ENCODE assay signal across 8 cellular contexts in the genomic region with DNA sequence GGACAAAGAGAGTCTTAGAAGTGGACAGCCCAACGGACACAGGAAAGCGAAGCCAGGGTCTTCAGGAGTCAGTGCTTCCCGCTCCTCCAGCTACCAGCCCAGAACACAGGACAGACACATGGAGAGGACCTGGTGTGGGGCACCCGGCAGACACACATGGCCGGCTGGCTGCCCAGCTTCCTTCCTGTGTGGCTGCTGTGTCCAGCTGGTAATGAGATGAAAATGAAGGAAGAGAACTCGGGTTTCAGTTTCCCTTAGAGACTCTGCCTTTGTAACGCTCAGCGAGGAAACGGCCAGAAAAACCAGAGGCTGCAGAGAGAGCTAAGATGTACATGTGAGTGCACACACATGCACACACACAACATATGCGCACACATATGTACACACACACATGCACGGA.
DNase-seq lines count a peak whose midpoint lies in the region; ATAC-seq and TF ChIP-seq lines count a peak whose summit lies in the region.

No MANE protein-coding gene starts in this region.

- no peak for ATAC-seq in CD8-positive, alpha-beta T cell
- ATAC-seq in GM19438 (IDR thresholded peaks at IDR 0.05; ENCODE audit: low read depth, unreplicated experiment): peak; percentile 52
- ATAC-seq in HG03457 (IDR thresholded peaks at IDR 0.05; ENCODE audit: unreplicated experiment): peak; percentile 35
- peak in 7 of 8 donors; percentile 47 to 76 (median 63) for ATAC-seq in heart right ventricle

- H3K4me1 ChIP-seq in CD8-positive, alpha-beta T cell (ENCODE audit: insufficient read depth, low read length): peaks cover 68% of the 10 kb centered on the region
- peaks cover 0 to 70% (median 9%) of the 10 kb centered on the region in 9 donors for H3K4me1 ChIP-seq in heart right ventricle

- H3K27me3 ChIP-seq in CD8-positive, alpha-beta T cell (ENCODE audit: insufficient read depth, low read length): no peaks in the 10 kb centered on the region
- no peaks in the 10 kb centered on the region for H3K27me3 ChIP-seq in heart right ventricle

- H3K4me3 ChIP-seq in CD8-positive, alpha-beta T cell (ENCODE audit: low read depth, low read length): no peak overlapping the region
- H3K4me3 ChIP-seq in heart right ventricle: peak overlapping the region in 5 of 10 donors; percentile 11 to 33 (median 30)

- DNase-seq in CD8-positive, alpha-beta T cell: peak in 1 of 7 experiments; percentile 17
- peak; percentile 39 to 40 for DNase-seq in heart right ventricle
- no peak for DNase-seq in stimulated activated naive CD4-positive, alpha-beta T cell (lab: John Stamatoyannopoulos, UW)
- no peak for DNase-seq in SKM-1 treated with dmso at 0.1 percent for 144 hours (lab: John Stamatoyannopoulos, UW; ENCODE audit: unreplicated experiment)
- DNase-seq in DMS 273 (lab: John Stamatoyannopoulos, UW; ENCODE audit: unreplicated experiment): no peak
- DNase-seq in stimulated activated CD4-positive, alpha-beta T cell treated with anti-CD3 and anti-CD28 coated beads, Interleukin-2, amount 100 ng/mL, for 48 hours: no peak

- peaks cover 4% of the 10 kb centered on the region for H3K9me3 Mint-ChIP-seq in CD8-positive, alpha-beta T cell

- peaks cover 92% of the 10 kb centered on the region for H3K36me3 Mint-ChIP-seq in CD8-positive, alpha-beta T cell

- H3K9me3 ChIP-seq in CD8-positive, alpha-beta T cell (ENCODE audit: low read length): no peaks in the 10 kb centered on the region
- peaks cover 0 to 10% (median 0%) of the 10 kb centered on the region in 11 donors for H3K9me3 ChIP-seq in heart right ventricle

- H3K27ac Mint-ChIP-seq in CD8-positive, alpha-beta T cell: peak overlapping the region; percentile 69

- CTCF ChIA-PET in CD8-positive, alpha-beta T cell (lab: Charles Lee): interaction anchor here (1.2 to 6.0 kb wide), 3 partner anchors 23 to 143 kb away, joined by 3 to 50 read pairs (median 6); no protein-coding TSS in a partner anchor

- peaks cover 75% of the 10 kb centered on the region for H3K4me1 Mint-ChIP-seq in CD8-positive, alpha-beta T cell (ENCODE audit: low read depth)

- peaks cover 34% of the 10 kb centered on the region for H3K36me3 ChIP-seq in CD8-positive, alpha-beta T cell (ENCODE audit: insufficient read depth, low read length)
- peaks cover 0 to 21% (median 0%) of the 10 kb centered on the region in 9 donors for H3K36me3 ChIP-seq in heart right ventricle

- H3K27ac ChIP-seq in CD8-positive, alpha-beta T cell (ENCODE audit: low read depth, low read length): peak overlapping the region; percentile 6
- H3K27ac ChIP-seq in heart right ventricle: peak overlapping the region in 2 of 10 donors; percentile 48 to 80

- no peaks in the 10 kb centered on the region for H3K27me3 Mint-ChIP-seq in CD8-positive, alpha-beta T cell (ENCODE audit: low read depth)

- intact Hi-C loops in CD8-positive, alpha-beta T cell (cut with DNase I, micrococcal nuclease): loop anchor here in 1 of 2 experiments (5.0 kb wide), 1 partner anchor 36 kb away; no protein-coding TSS in a partner anchor
- intact Hi-C loops in heart right ventricle (cut with DNase I): loop anchor here in 1 of 10 donors (10.0 kb wide), 1 partner anchor 109 kb away; no protein-coding TSS in a partner anchor

- peak overlapping the region; percentile 21 for H3K4me3 Mint-ChIP-seq in CD8-positive, alpha-beta T cell

- POLR2A ChIA-PET in CD8-positive, alpha-beta T cell (lab: Charles Lee): interaction anchor here (1.5 kb wide), 2 partner anchors 26 to 143 kb away, joined by 3 read pairs; no protein-coding TSS in a partner anchor

- TF ChIP-seq CTCF in CD8-positive, alpha-beta T cell (IDR thresholded peaks at IDR 0.05): no peak
- no peak for TF ChIP-seq CTCF in heart right ventricle (IDR thresholded peaks at IDR 0.05)

- WGBS in heart right ventricle, 2 donors: 49 to 60% methylated on average over 11 of the region's 11 CpGs

Comparison
In these comparisons a context has a peak if more than half of its experiments do, and no peak if none do; other contexts are left out.
1. DNase-seq: peak in heart right ventricle (2 of 2); none in stimulated activated naive CD4-positive, alpha-beta T cell (0 of 6), SKM-1 treated with dmso at 0.1 percent for 144 hours (single experiment), DMS 273 (single experiment) and stimulated activated CD4-positive, alpha-beta T cell treated with anti-CD3 and anti-CD28 coated beads, Interleukin-2, amount 100 ng/mL, for 48 hours (0 of 2).